Comparison of ENCODE assay signal across 15 cellular contexts in the genomic region with DNA sequence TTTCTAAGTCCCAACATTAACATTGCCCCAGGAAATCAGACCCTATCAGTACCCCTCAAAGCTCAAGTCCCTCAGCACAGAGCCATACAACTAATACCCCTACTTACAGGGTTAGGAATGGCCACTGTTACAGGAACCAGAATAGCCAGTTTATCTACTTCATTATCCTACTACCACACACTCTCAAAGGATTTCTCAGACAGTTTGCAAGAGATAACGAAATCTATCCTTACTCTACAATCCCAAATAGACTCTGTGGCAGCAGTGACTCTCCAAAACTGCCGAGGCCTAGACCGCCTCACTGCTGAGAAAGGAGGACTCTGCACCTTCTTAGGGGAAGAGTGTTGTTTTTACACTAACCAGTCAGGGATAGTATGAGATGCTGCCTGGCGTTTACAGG. TPM values are rescaled to one million over a fixed set of nuclear protein-coding genes. Genes with fewer than 3 reads are reported as not detected.
DNase-seq lines count a peak whose midpoint lies in the region; ATAC-seq, FAIRE-seq and TF ChIP-seq lines count a peak whose summit lies in the region.
"Not testable (repeated sequence)": the region's sequence is repeated elsewhere in the genome, so short reads cannot be mapped to it uniquely, and the experiment has no call there.
"Had no signal": no experiment of that assay in that cellular context is flagged by ENCODE, and none has a peak within 500 bp of the region (broad histone marks: within the 10 kb centered on the region; RNA-seq: fewer than 3 reads in every experiment).

No MANE protein-coding gene starts in this region.

- not testable (repeated sequence) for H3K23ac ChIP-seq in trophoblast cell (ENCODE audit: low read length)

- H3K79me1 ChIP-seq in trophoblast cell (ENCODE audit: low read length) = not testable (repeated sequence)

- not testable (repeated sequence) for H3K9me3 ChIP-seq in PC-9 (ENCODE audit: insufficient read depth, low read depth); K562 (replicated peaks; ENCODE audit: control insufficient read depth, insufficient read depth, low read depth, low read length); esophagus squamous epithelium; hepatocyte (ENCODE audit: low read depth); trophoblast cell (ENCODE audit: insufficient read depth, low read depth, low read length); suprapubic skin

- WGBS in K562 (ENCODE audit: insufficient coverage, low coverage, missing lambda C conversion rate) = 20% methylated on average over 3 of the region's 4 CpGs
- 55 to 56% methylated on average over 4 of the region's 4 CpGs for WGBS in esophagus squamous epithelium, 2 donors
- WGBS in hepatocyte (ENCODE audit: low lambda C conversion rate, missing lambda C conversion rate) = 46% methylated on average over 4 of the region's 4 CpGs
- WGBS in trophoblast cell (ENCODE audit: extremely low coverage, insufficient coverage, insufficient read length) = no CpG with 5 or more reads among the region's 4 CpGs
- WGBS in suprapubic skin = 63% methylated on average over 4 of the region's 4 CpGs

- H4K20me1 ChIP-seq in PC-9 (ENCODE audit: insufficient read depth); K562 (replicated peaks; ENCODE audit: control insufficient read depth, insufficient read depth, low read length); hepatocyte (ENCODE audit: insufficient read depth, poor library complexity, severe bottlenecking): not testable (repeated sequence)

- POLR2A ChIA-PET in PC-9 (lab: Charles Lee; ENCODE audit: unreplicated experiment) = interaction anchor here (0.6 kb wide), 2 partner anchors 24 to 108 kb away, joined by 3 read pairs; no protein-coding TSS in a partner anchor
- POLR2A ChIA-PET in K562 (lab: Yijun Ruan, JAX) = interaction anchor here (1.1 kb wide), 1 partner anchor 19 kb away, joined by 7 read pairs; a partner anchor contains a TSS

- not testable (repeated sequence) for H2BK5ac ChIP-seq in trophoblast cell (ENCODE audit: low read depth, low read length, poor library complexity)

- not testable (repeated sequence) for H3K9me2 ChIP-seq in PC-9 (ENCODE audit: insufficient read depth); hepatocyte (replicated peaks; ENCODE audit: insufficient read depth)

- TF ChIP-seq POLR2A in K562 (conservative IDR thresholded peaks at IDR 0.05); esophagus squamous epithelium (IDR thresholded peaks at IDR 0.05); suprapubic skin (IDR thresholded peaks at IDR 0.05): not testable (repeated sequence)

- not testable (repeated sequence) for H3K9ac ChIP-seq in K562 (ENCODE audit: insufficient read depth in 1 of 2, low read depth in 2 of 2, low read length in 2 of 2); trophoblast cell (ENCODE audit: low read length)

- H4K91ac ChIP-seq in trophoblast cell (ENCODE audit: low read depth, low read length) = peak overlapping the region; percentile 90

- H3K27me3 ChIP-seq in PC-9 (ENCODE audit: insufficient read depth, low read depth); K562 (ENCODE audit: control insufficient read depth in 2 of 2, insufficient read depth in 2 of 2, low read length in 2 of 2); esophagus squamous epithelium; hepatocyte; trophoblast cell (ENCODE audit: insufficient read depth, low read length); suprapubic skin: not testable (repeated sequence)

- H4K8ac ChIP-seq in trophoblast cell (ENCODE audit: low read depth, low read length) = not testable (repeated sequence)

- not testable (repeated sequence) for FAIRE-seq in K562 (lab: Jason Lieb, UNC)

- TF ChIP-seq EP300 in K562 (IDR thresholded peaks at IDR 0.05; ENCODE audit: low read length) = 0 out of 2 replicates have a peak, but pooled peaks have one; percentile 16
- not testable (repeated sequence) for TF ChIP-seq EP300 in suprapubic skin (IDR thresholded peaks at IDR 0.05)

- peak overlapping the region; percentile 33; the same call in 1 of the 2 replicates for H2AFZ ChIP-seq in PC-9
- H2AFZ ChIP-seq in K562 (ENCODE audit: low read depth, low read length); hepatocyte; trophoblast cell (ENCODE audit: insufficient read depth, low read length, poor library complexity): not testable (repeated sequence)

- H3K27ac ChIP-seq in PC-9 (peak overlapping the region; percentile 82), esophagus squamous epithelium (peak overlapping the region; percentile 49 to 58 (median 54)), hepatocyte (peak overlapping the region; percentile 40), trophoblast cell (ENCODE audit: low read depth, low read length) (peak overlapping the region; percentile 90), suprapubic skin (peak overlapping the region; percentile 18)
- not testable (repeated sequence) for H3K27ac ChIP-seq in K562 (ENCODE audit: extremely low read depth, low read depth, low read length)

- H3K14ac ChIP-seq in trophoblast cell (ENCODE audit: low read length) = not testable (repeated sequence)

- CTCF ChIA-PET in PC-9 (lab: Charles Lee); K562 (lab: Yijun Ruan, JAX; ENCODE audit: low intra/inter-chr PET ratio): not testable (repeated sequence)

- intact Hi-C loops in PC-9 (cut with micrococcal nuclease; ENCODE audit: unreplicated experiment); K562 (cut with micrococcal nuclease); esophagus squamous epithelium (cut with DNase I): not testable (repeated sequence)

- not testable (repeated sequence) for H3K9me1 ChIP-seq in K562 (ENCODE audit: control insufficient read depth, insufficient read depth, low read length)

- in situ Hi-C loops in K562 (cut with MboI) = not testable (repeated sequence)

- H3K18ac ChIP-seq in trophoblast cell (ENCODE audit: low read length) = not testable (repeated sequence)

- BruUV-seq in PC-9 (replicated peaks; lab: Mats Ljungman, UMichigan); K562 (replicated peaks; lab: Mats Ljungman, UMichigan): not testable (repeated sequence)

- H3K4ac ChIP-seq in trophoblast cell (ENCODE audit: low read depth, low read length) = not testable (repeated sequence)

- H3K79me2 ChIP-seq in PC-9 (ENCODE audit: low read depth); K562 (ENCODE audit: control insufficient read depth, insufficient read depth, low read length); hepatocyte; trophoblast cell (ENCODE audit: control insufficient read depth, insufficient read depth, low read length, poor library complexity): not testable (repeated sequence)

- peak overlapping the region; percentile 70 for H3K4me2 ChIP-seq in PC-9
- H3K4me2 ChIP-seq in K562 (ENCODE audit: insufficient read depth, low read length); hepatocyte; trophoblast cell (ENCODE audit: low read length): not testable (repeated sequence)

- peak overlapping the region; percentile 18; the same call in 1 of the 2 replicates for H3K4me3 ChIP-seq in PC-9
- not testable (repeated sequence) for H3K4me3 ChIP-seq in K562; epithelial cell of esophagus (ENCODE audit: low read length); esophagus squamous epithelium; hepatocyte; trophoblast cell (ENCODE audit: low read depth, low read length); suprapubic skin

- DNase-seq in PC-9; K562 (ENCODE audit: extremely low read depth in 1 of 4, low spot score in 3 of 4); esophagus squamous epithelium (lab: John Stamatoyannopoulos, UW); hepatocyte (ENCODE audit: low spot score); suprapubic skin (ENCODE audit: low spot score in 2 of 2): not testable (repeated sequence)
- DNase-seq in epithelial cell of esophagus (ENCODE audit: low read depth) (peak; percentile 33), trophoblast cell (peak in 1 of 2 donors; percentile 45)

- not testable (repeated sequence) for H4K12ac ChIP-seq in trophoblast cell (ENCODE audit: low read depth, low read length)

- not testable (repeated sequence) for H2AK5ac ChIP-seq in trophoblast cell (ENCODE audit: low read length)

- H3K36me3 ChIP-seq in PC-9 (ENCODE audit: low read depth); K562 (ENCODE audit: control insufficient read depth, insufficient read depth, low read length); esophagus squamous epithelium; hepatocyte (replicated peaks; ENCODE audit: insufficient read depth, low read depth); trophoblast cell (ENCODE audit: control insufficient read depth in 1 of 2, insufficient read depth in 2 of 2, low read length in 2 of 2); suprapubic skin: not testable (repeated sequence)

- peaks cover 21% of the 10 kb centered on the region for H3F3A ChIP-seq in PC-9 (ENCODE audit: insufficient read depth, low read depth)

- not testable (repeated sequence) for TF ChIP-seq RAD21 in K562 (CRISPR knock-in tag; conservative IDR thresholded peaks at IDR 0.05 in 1 of 2, IDR thresholded peaks at IDR 0.05 in 1 of 2)

- ATAC-seq in K562 = not testable (repeated sequence)

- H2BK120ac ChIP-seq in trophoblast cell (ENCODE audit: insufficient read depth, low read length, poor library complexity) = peak overlapping the region; percentile 51

- H2BK12ac ChIP-seq in trophoblast cell (ENCODE audit: low read length) = not testable (repeated sequence)

- TF ChIP-seq CTCF in PC-9 (conservative IDR thresholded peaks at IDR 0.05); K562 (IDR thresholded peaks at IDR 0.05 in 2 of 3, conservative IDR thresholded peaks at IDR 0.05 in 1 of 3; ENCODE audit: insufficient read depth in 2 of 3, low read depth in 1 of 3, low read length in 3 of 3); epithelial cell of esophagus (IDR thresholded peaks at IDR 0.05; ENCODE audit: insufficient read depth, low read depth, low read length, missing control alignments); esophagus squamous epithelium (IDR thresholded peaks at IDR 0.05); hepatocyte (IDR thresholded peaks at IDR 0.05; ENCODE audit: poor library complexity); suprapubic skin (IDR thresholded peaks at IDR 0.05): not testable (repeated sequence)

- peaks cover 35% of the 10 kb centered on the region for H3K4me1 ChIP-seq in PC-9 (replicated peaks; ENCODE audit: insufficient read depth)
- peaks cover 12 to 16% of the 10 kb centered on the region in 2 experiments for H3K4me1 ChIP-seq in K562 (replicated peaks in 1 of 2; ENCODE audit: control insufficient read depth in 2 of 2, insufficient read depth in 2 of 2, low read length in 2 of 2)
- H3K4me1 ChIP-seq in esophagus squamous epithelium = peaks cover 15 to 53% (median 23%) of the 10 kb centered on the region in 3 donors
- not testable (repeated sequence) for H3K4me1 ChIP-seq in hepatocyte (ENCODE audit: insufficient read depth); trophoblast cell (ENCODE audit: control insufficient read depth in 1 of 2, insufficient read depth in 2 of 2, low read length in 2 of 2)
- peaks cover 34% of the 10 kb centered on the region for H3K4me1 ChIP-seq in suprapubic skin

RNA-seq across cellular contexts. Expression of a gene that starts 19.0 kb away (rescaled TPM):
- total RNA-seq in PC-9 (2021) (1,401 and 1,902 TPM in 2 replicates), K562 (2014; rRNA removed) (2,617 and 2,757 TPM in 2 replicates), K562 (2014; rRNA removed; fragmentation: Illumina TruSeq; extraction: Trizol) (2,118 and 2,410 TPM in 2 replicates), K562 (2015; rRNA removed; fragmentation: Illumina TruSeq; extraction: Trizol) (2,997 and 3,044 TPM in 2 replicates), K562 (2021) (2,642 and 2,717 TPM in 2 replicates), esophagus squamous epithelium (1,000 to 10,000 TPM in 3 of 4 donors, 100 to 1,000 TPM in 1; 954 to 1,668 (median 1,315) TPM), hepatocyte (580 and 659 TPM in 2 replicates), suprapubic skin (100 to 1,000 TPM; 406 to 694 (median 578) TPM)
- total RNA-seq in K562 (2011; cell fraction: chromatin; rRNA removed; ENCODE audit: low replicate concordance) = 790 and 1,193 TPM in 2 replicates
- 1,022 and 1,050 TPM in 2 replicates for total RNA-seq in K562 (2011; cell fraction: nucleolus; rRNA removed)
- total RNA-seq in K562 (2011; cell fraction: nucleoplasm; rRNA removed) = 987 and 1,019 TPM in 2 replicates
- polyA plus RNA-seq in K562 (2011; rRNA removed) (3,253 and 3,807 TPM in 2 replicates), K562 (2014; fragmentation: Illumina TruSeq; extraction: Trizol) (2,868 and 3,193 TPM in 2 replicates), K562 (2014; fragmentation: Nextera tagmentation; extraction: Ambion mirVana) (1,000 to 10,000 TPM; 6,249 to 7,472 TPM), K562 (2014; rRNA removed) (2,249 and 2,310 TPM in 2 replicates), hepatocyte (868 and 876 TPM in 2 replicates)
- polyA plus RNA-seq in K562 (2011; cell fraction: cytosol; rRNA removed) = 3,902 and 3,930 TPM in 2 replicates
- 1,435 and 2,014 TPM in 2 replicates for polyA plus RNA-seq in K562 (2011; cell fraction: nucleus; rRNA removed)
- polyA plus RNA-seq in K562 (2012) = 2,677 and 3,119 TPM in 2 replicates
- 3,327 and 3,913 TPM in 2 replicates for polyA minus RNA-seq in K562 (2011; rRNA and poly(A)+ RNA removed)
- polyA minus RNA-seq in K562 (2011; cell fraction: cytosol; rRNA and poly(A)+ RNA removed) = 2,697 and 3,181 TPM in 2 replicates
- 390 and 803 TPM in 2 replicates for polyA minus RNA-seq in K562 (2011; cell fraction: nucleus; rRNA and poly(A)+ RNA removed)
- 854 and 880 TPM in 2 replicates for polyA plus RNA-seq in trophoblast cell (2013)

RNA-seq across cellular contexts. Expression of a gene that starts 48.2 kb away (rescaled TPM):
- total RNA-seq in PC-9 (2021) (not detected in 2 replicates), K562 (2014; rRNA removed) (not detected in 2 replicates), K562 (2014; rRNA removed; fragmentation: Illumina TruSeq; extraction: Trizol) (not detected in 2 replicates), K562 (2015; rRNA removed; fragmentation: Illumina TruSeq; extraction: Trizol) (not detected in 2 replicates), K562 (2021) (not detected in 2 replicates), esophagus squamous epithelium (not detected), hepatocyte (not detected in 2 replicates), suprapubic skin (10 to 100 TPM in 3 of 4 donors, 1 to 10 TPM in 1; 9.5 to 57.9 (median 38.7) TPM)
- not detected in 2 replicates for total RNA-seq in K562 (2011; cell fraction: chromatin; rRNA removed; ENCODE audit: low replicate concordance)
- total RNA-seq in K562 (2011; cell fraction: nucleolus; rRNA removed) = not detected in 2 replicates
- total RNA-seq in K562 (2011; cell fraction: nucleoplasm; rRNA removed) = not detected in 2 replicates
- polyA plus RNA-seq in K562 (2011; rRNA removed) (not detected in 2 replicates), K562 (2014; fragmentation: Illumina TruSeq; extraction: Trizol) (not detected in 2 replicates), K562 (2014; fragmentation: Nextera tagmentation; extraction: Ambion mirVana) (not detected), K562 (2014; rRNA removed) (not detected in 2 replicates), hepatocyte (not detected in 2 replicates)
- not detected in 2 replicates for polyA plus RNA-seq in K562 (2011; cell fraction: cytosol; rRNA removed)
- polyA plus RNA-seq in K562 (2011; cell fraction: nucleus; rRNA removed) = not detected in 2 replicates
- not detected in 2 replicates for polyA plus RNA-seq in K562 (2012)
- polyA minus RNA-seq in K562 (2011; rRNA and poly(A)+ RNA removed) = not detected in 2 replicates
- polyA minus RNA-seq in K562 (2011; cell fraction: cytosol; rRNA and poly(A)+ RNA removed) = not detected in 2 replicates
- polyA minus RNA-seq in K562 (2011; cell fraction: nucleus; rRNA and poly(A)+ RNA removed) = not detected in 2 replicates
- polyA plus RNA-seq in trophoblast cell (2013) = 0.05 and 0.06 TPM in 2 replicates
- total RNA-seq: A673; CD4-positive, alpha-beta memory T cell; CD4-positive, CD25-positive, alpha-beta regulatory T cell; Daoy; G401; GM12878 had no signal
- polyA plus RNA-seq: AG04450, CD14-positive monocyte, GM12878 had no signal

Comparison
In these comparisons a context has a peak if more than half of its experiments do, and no peak if none do; other contexts are left out.
1. RNA of a gene that starts 48.2 kb away (total RNA-seq): 9.5 to 57.9 TPM in suprapubic skin; not detected in PC-9, not detected in K562, not detected in esophagus squamous epithelium and not detected in hepatocyte; every median in the first group is over 10 times any median in the second.